Comparison of ENCODE assay signal across 1 cellular context in the genomic region with DNA sequence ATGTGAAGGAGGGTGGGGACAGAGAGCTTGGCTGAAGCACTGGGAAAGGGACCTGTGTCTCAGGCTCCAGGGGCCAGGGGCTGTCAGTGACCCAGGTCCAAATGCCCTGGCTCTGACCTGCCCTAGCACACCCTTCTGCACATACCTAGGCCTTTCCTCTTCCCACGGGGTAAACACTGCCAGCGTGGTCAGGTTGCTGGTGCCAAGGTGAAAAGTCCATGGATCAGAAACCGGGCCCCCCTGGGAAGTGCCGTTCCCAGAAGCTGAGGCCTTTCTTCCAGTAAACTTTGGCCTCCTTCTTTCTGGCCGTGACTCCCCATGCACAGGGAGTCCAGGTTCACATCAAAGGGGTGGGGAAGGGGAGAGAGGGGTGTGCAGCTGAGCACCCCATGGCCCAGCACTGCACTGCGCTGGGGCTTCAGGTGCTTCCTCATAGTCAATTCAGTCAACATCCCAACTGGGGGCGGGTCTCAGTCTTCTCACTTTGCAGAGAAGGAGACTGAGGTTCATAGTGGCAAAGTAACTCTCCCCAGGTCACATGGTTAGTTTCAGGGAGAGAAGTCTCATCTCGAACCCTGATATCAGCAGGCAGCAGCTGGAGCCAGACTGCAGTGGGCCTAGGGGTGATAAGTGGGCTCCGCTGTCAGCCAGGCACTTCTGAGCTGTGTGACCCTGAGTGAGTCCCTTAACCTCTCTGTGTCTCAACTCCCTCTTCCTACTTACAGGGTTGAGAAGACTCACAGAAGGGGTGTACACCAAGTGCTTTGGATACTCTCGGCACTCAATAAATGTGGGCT.
A peak's percentile ranks its signal among the peaks of the same experiment; 100 is the strongest.
TF ChIP-seq lines count a peak whose summit lies in the region.

No MANE protein-coding gene starts in this region.

TF ChIP-seq in HepG2, 621 proteins besides CTCF, POLR2A, EP300 and RAD21 (continued from another document and continues in another):
- peak; percentile 81 for TF ChIP-seq FOXA3 (CRISPR knock-in tag; IDR thresholded peaks at IDR 0.05)
- no peak for TF ChIP-seq ZNF552 (CRISPR knock-in tag; IDR thresholded peaks at IDR 0.05; ENCODE audit: borderline replicate concordance)
- TF ChIP-seq ZSCAN30 (CRISPR knock-in tag; IDR thresholded peaks at IDR 0.05): no peak
- TF ChIP-seq POGK (CRISPR knock-in tag; conservative IDR thresholded peaks at IDR 0.05): no peak
- no peak for TF ChIP-seq ZNF773 (CRISPR knock-in tag; IDR thresholded peaks at IDR 0.05; ENCODE audit: borderline replicate concordance)
- TF ChIP-seq KDM5B (CRISPR knock-in tag; IDR thresholded peaks at IDR 0.05; ENCODE audit: borderline replicate concordance): no peak
- TF ChIP-seq ZNF10 (CRISPR knock-in tag; IDR thresholded peaks at IDR 0.05; ENCODE audit: borderline replicate concordance, low read depth): no peak
- TF ChIP-seq, protein P1, sequence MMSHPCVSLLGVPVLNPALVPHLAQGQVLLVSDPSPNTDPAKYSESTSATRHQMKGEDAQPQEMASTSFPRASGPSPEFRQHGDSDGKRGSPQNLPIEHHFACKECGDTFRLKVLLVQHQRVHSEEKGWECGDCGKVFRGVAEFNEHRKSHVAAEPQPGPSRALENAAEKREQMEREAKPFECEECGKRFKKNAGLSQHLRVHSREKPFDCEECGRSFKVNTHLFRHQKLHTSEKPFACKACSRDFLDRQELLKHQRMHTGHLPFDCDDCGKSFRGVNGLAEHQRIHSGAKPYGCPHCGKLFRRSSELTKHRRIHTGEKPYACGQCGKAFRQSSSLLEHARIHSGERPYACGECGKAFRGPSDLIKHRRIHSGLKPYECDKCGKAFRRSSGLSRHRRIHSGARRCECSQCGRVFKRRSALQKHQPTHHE (CRISPR knock-in tag; IDR thresholded peaks at IDR 0.05; ENCODE audit: borderline replicate concordance): no peak
- TF ChIP-seq ESRRA (CRISPR knock-in tag; IDR thresholded peaks at IDR 0.05; ENCODE audit: low read depth): peak; percentile 80; the same call in 1 of the 2 replicates
- TF ChIP-seq ZBTB8A (CRISPR knock-in tag; IDR thresholded peaks at IDR 0.05; ENCODE audit: borderline replicate concordance, low read depth): no peak
- TF ChIP-seq KLF12 (CRISPR knock-in tag; IDR thresholded peaks at IDR 0.05; ENCODE audit: borderline replicate concordance): no peak
- TF ChIP-seq, protein P2, sequence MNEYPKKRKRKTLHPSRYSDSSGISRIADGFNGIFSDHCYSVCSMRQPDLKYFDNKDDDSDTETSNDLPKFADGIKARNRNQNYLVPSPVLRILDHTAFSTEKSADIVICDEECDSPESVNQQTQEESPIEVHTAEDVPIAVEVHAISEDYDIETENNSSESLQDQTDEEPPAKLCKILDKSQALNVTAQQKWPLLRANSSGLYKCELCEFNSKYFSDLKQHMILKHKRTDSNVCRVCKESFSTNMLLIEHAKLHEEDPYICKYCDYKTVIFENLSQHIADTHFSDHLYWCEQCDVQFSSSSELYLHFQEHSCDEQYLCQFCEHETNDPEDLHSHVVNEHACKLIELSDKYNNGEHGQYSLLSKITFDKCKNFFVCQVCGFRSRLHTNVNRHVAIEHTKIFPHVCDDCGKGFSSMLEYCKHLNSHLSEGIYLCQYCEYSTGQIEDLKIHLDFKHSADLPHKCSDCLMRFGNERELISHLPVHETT (CRISPR knock-in tag; conservative IDR thresholded peaks at IDR 0.05): no peak
- no peak for TF ChIP-seq CSRNP1 (CRISPR knock-in tag; IDR thresholded peaks at IDR 0.05)
- 0 out of 2 replicates have a peak, but pooled peaks have one; percentile 4 for TF ChIP-seq NFKB2 (CRISPR knock-in tag; IDR thresholded peaks at IDR 0.05; ENCODE audit: borderline replicate concordance)
- TF ChIP-seq NFIC (IDR thresholded peaks at IDR 0.05; ENCODE audit: low read length): peak; percentile 62; the same call in 1 of the 2 replicates
- no peak for TF ChIP-seq KDM2A (CRISPR knock-in tag; IDR thresholded peaks at IDR 0.05; ENCODE audit: borderline replicate concordance, low read depth)
- no peak for TF ChIP-seq ZNF724P (CRISPR knock-in tag; IDR thresholded peaks at IDR 0.05; ENCODE audit: borderline replicate concordance)
- no peak for TF ChIP-seq CCAR2 (optimal IDR thresholded peaks at IDR 0.05; ENCODE audit: low read depth, low read length)
- no peak for TF ChIP-seq MXD3 (CRISPR knock-in tag; IDR thresholded peaks at IDR 0.05)
- TF ChIP-seq RFX1 (IDR thresholded peaks at IDR 0.05): no peak
- TF ChIP-seq ZNF274 (CRISPR knock-in tag; IDR thresholded peaks at IDR 0.05): no peak
- TF ChIP-seq ZBTB7A (CRISPR knock-in tag; IDR thresholded peaks at IDR 0.05): peak; percentile 71
- TF ChIP-seq TAF15 (IDR thresholded peaks at IDR 0.05; ENCODE audit: low read depth, low read length, poor library complexity, severe bottlenecking): no peak
- no peak for TF ChIP-seq ZNF367 (CRISPR knock-in tag; IDR thresholded peaks at IDR 0.05; ENCODE audit: borderline replicate concordance)
- TF ChIP-seq MBD4 (IDR thresholded peaks at IDR 0.05; ENCODE audit: borderline replicate concordance, low read length): no peak
- TF ChIP-seq ZNF770 (CRISPR knock-in tag; IDR thresholded peaks at IDR 0.05): no peak
- TF ChIP-seq RARA (CRISPR knock-in tag; IDR thresholded peaks at IDR 0.05): peak; percentile 99
- no peak for TF ChIP-seq MED13 (CRISPR knock-in tag; IDR thresholded peaks at IDR 0.05)
- TF ChIP-seq ZFX (CRISPR knock-in tag; IDR thresholded peaks at IDR 0.05; ENCODE audit: low read depth): peak; percentile 32; the same call in 1 of the 2 replicates
- no peak for TF ChIP-seq PHF8 (CRISPR knock-in tag; IDR thresholded peaks at IDR 0.05)
- no peak for TF ChIP-seq RBM39 (IDR thresholded peaks at IDR 0.05; ENCODE audit: low read depth, low read length, poor library complexity, severe bottlenecking)
- TF ChIP-seq, protein P3, sequence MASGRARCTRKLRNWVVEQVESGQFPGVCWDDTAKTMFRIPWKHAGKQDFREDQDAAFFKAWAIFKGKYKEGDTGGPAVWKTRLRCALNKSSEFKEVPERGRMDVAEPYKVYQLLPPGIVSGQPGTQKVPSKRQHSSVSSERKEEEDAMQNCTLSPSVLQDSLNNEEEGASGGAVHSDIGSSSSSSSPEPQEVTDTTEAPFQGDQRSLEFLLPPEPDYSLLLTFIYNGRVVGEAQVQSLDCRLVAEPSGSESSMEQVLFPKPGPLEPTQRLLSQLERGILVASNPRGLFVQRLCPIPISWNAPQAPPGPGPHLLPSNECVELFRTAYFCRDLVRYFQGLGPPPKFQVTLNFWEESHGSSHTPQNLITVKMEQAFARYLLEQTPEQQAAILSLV (CRISPR knock-in tag; IDR thresholded peaks at IDR 0.05; ENCODE audit: borderline replicate concordance): 0 out of 2 replicates have a peak, but pooled peaks have one; percentile 61
- TF ChIP-seq GMEB1 (CRISPR knock-in tag; IDR thresholded peaks at IDR 0.05; ENCODE audit: borderline replicate concordance): 0 out of 2 replicates have a peak, but pooled peaks have one; percentile 24
- TF ChIP-seq, protein P4, sequence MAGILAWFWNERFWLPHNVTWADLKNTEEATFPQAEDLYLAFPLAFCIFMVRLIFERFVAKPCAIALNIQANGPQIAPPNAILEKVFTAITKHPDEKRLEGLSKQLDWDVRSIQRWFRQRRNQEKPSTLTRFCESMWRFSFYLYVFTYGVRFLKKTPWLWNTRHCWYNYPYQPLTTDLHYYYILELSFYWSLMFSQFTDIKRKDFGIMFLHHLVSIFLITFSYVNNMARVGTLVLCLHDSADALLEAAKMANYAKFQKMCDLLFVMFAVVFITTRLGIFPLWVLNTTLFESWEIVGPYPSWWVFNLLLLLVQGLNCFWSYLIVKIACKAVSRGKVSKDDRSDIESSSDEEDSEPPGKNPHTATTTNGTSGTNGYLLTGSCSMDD (CRISPR knock-in tag; IDR thresholded peaks at IDR 0.05): no peak
- TF ChIP-seq ZBTB42 (CRISPR knock-in tag; IDR thresholded peaks at IDR 0.05): 0 out of 2 replicates have a peak, but pooled peaks have one; percentile 32
- no peak for TF ChIP-seq MAFK (conservative IDR thresholded peaks at IDR 0.05 in 1 of 2, IDR thresholded peaks at IDR 0.05 in 1 of 2; ENCODE audit: low read length in 2 of 2)
- no peak for TF ChIP-seq MAFG (CRISPR knock-in tag; IDR thresholded peaks at IDR 0.05)
- 0 out of 2 replicates have a peak, but pooled peaks have one; percentile 36 for TF ChIP-seq ATF2 (CRISPR knock-in tag; IDR thresholded peaks at IDR 0.05)
- no peak for TF ChIP-seq ZNF333 (CRISPR knock-in tag; IDR thresholded peaks at IDR 0.05; ENCODE audit: borderline replicate concordance)
- TF ChIP-seq, protein P5, sequence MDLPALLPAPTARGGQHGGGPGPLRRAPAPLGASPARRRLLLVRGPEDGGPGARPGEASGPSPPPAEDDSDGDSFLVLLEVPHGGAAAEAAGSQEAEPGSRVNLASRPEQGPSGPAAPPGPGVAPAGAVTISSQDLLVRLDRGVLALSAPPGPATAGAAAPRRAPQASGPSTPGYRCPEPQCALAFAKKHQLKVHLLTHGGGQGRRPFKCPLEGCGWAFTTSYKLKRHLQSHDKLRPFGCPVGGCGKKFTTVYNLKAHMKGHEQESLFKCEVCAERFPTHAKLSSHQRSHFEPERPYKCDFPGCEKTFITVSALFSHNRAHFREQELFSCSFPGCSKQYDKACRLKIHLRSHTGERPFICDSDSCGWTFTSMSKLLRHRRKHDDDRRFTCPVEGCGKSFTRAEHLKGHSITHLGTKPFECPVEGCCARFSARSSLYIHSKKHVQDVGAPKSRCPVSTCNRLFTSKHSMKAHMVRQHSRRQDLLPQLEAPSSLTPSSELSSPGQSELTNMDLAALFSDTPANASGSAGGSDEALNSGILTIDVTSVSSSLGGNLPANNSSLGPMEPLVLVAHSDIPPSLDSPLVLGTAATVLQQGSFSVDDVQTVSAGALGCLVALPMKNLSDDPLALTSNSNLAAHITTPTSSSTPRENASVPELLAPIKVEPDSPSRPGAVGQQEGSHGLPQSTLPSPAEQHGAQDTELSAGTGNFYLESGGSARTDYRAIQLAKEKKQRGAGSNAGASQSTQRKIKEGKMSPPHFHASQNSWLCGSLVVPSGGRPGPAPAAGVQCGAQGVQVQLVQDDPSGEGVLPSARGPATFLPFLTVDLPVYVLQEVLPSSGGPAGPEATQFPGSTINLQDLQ (CRISPR knock-in tag; IDR thresholded peaks at IDR 0.05): no peak
- peak; percentile 67 for TF ChIP-seq SKI (IDR thresholded peaks at IDR 0.05; ENCODE audit: partially characterized antibody)
- TF ChIP-seq CBX1 (IDR thresholded peaks at IDR 0.05; ENCODE audit: low read depth): no peak
- no peak for TF ChIP-seq RBFOX2 (IDR thresholded peaks at IDR 0.05; ENCODE audit: low read depth, low read length)
